26 cellular contexts compared by ENCODE assay signal in the genomic region with DNA sequence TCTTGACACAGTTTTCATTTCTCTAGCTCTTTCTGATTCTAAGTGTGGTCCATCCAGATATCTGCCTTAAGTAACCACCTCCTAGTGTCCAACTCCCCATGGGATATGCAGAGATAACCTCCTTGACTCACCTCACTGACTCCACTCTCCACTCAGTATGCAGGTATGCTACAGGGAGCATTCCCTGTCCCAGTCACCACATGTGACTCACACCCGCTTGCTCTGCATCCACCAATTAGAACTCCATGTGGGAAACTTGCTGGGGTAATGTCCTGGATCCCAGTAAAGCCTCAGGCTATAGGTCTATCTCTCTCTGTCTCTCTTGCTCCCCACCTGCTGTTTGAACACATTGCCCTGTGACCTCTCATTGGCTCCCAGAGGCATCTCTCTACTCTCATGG.
DNase-seq lines count a peak whose midpoint lies in the region; ATAC-seq, FAIRE-seq and TF ChIP-seq lines count a peak whose summit lies in the region.
"Had no signal": no experiment of that assay in that cellular context is flagged by ENCODE, and none has a peak within 500 bp of the region (broad histone marks: within the 10 kb centered on the region; RNA-seq: fewer than 3 reads in every experiment).

No MANE protein-coding gene starts in this region.

- no peaks in the 10 kb centered on the region for H3K23me2 ChIP-seq in H1 (ENCODE audit: low read depth, low read length)

- FAIRE-seq in H1 (lab: Jason Lieb, UNC) (no peak), pancreas (lab: Jason Lieb, UNC) (no peak)
- FAIRE-seq: A204.1, GM12878, kidney had no signal

- H2BK120ac ChIP-seq in H1 (replicated peaks; ENCODE audit: low read depth, low read length), result no peak overlapping the region

- H2BK12ac ChIP-seq in H1 (ENCODE audit: low read depth, low read length), result no peak overlapping the region

- H4K20me1 ChIP-seq in PC-3 (ENCODE audit: low read length) (no peaks in the 10 kb centered on the region), H1 (replicated peaks in 1 of 2; ENCODE audit: control insufficient read depth in 1 of 2, insufficient read depth in 2 of 2, low read length in 2 of 2) (no peaks in the 10 kb centered on the region)

- H3K36me3 ChIP-seq in PC-3 (ENCODE audit: low read depth, low read length), result no peaks in the 10 kb centered on the region
- H3K36me3 ChIP-seq in H1 (ENCODE audit: control insufficient read depth in 2 of 4, insufficient read depth in 4 of 4, low read length in 3 of 4), result no peaks in the 10 kb centered on the region
- no peaks in the 10 kb centered on the region for H3K36me3 ChIP-seq in pancreas
- H3K36me3 ChIP-seq: BE2C, MG63, thoracic aorta had no signal

- DNase-seq in Caki2 (ENCODE audit: low read depth) (peak; percentile 44), PC-3 (peak; percentile 60), H1 (ENCODE audit: low read depth in 1 of 2, low spot score in 2 of 2) (peak in 1 of 2 experiments; percentile 39), islet precursor cell (peak; percentile 93), NCI-H524 (lab: John Stamatoyannopoulos, UW) (no peak), pancreas (no peak)
- DNase-seq: activated CD4-positive, alpha-beta T cell treated with anti-CD3 and anti-CD28 coated beads for 36 hours; activated naive CD4-positive, alpha-beta T cell treated with anti-CD3 and anti-CD28 coated beads, Interleukin-2, amount 10 ng/mL, durations not matched to agents 7 days and 5 days; activated T-cell treated with anti-CD3 and anti-CD28 coated beads, Interleukin-2, amount 50 U/mL, for 72 hours; anterior cingulate cortex; BE2C; foreskin fibroblast; GOT3; kidney; MG63; NCI-H1417 treated with DMSO at 0.1 percent for 48 hours; NCI-H446; NK-92 treated with Interleukin-12 subunit alpha and Interleukin-12 subunit beta, amount 100 ng/mL, for 24 hours; stimulated activated CD4-positive, alpha-beta T cell treated with anti-CD3 and anti-CD28 coated beads, Interleukin-2, amount 100 ng/mL, for 48 hours; stimulated activated naive CD4-positive, alpha-beta T cell had no signal

- POLR2A ChIA-PET in PC-3 (lab: Charles Lee; ENCODE audit: unreplicated experiment), result no interaction called here
- POLR2A ChIA-PET in H1 (lab: Charles Lee; ENCODE audit: partially characterized antibody), result no interaction called here

- no peak for TF ChIP-seq EP300 in H1 (IDR thresholded peaks at IDR 0.05; ENCODE audit: borderline replicate concordance in 1 of 2, low read depth in 2 of 2, low read length in 2 of 2)

- no peak for TF ChIP-seq CTCF in PC-3 (conservative IDR thresholded peaks at IDR 0.05; ENCODE audit: low read depth, low read length)
- no peak for TF ChIP-seq CTCF in H1 (IDR thresholded peaks at IDR 0.05; ENCODE audit: control extremely low read depth in 1 of 3, insufficient read depth in 1 of 3, low read depth in 1 of 3, low read length in 3 of 3)
- TF ChIP-seq CTCF in pancreas (IDR thresholded peaks at IDR 0.05), result no peak

- H3K4me3 ChIP-seq in PC-3 (ENCODE audit: low read length), result no peak overlapping the region
- no peak overlapping the region for H3K4me3 ChIP-seq in H1 (ENCODE audit: extremely low read depth in 1 of 4, insufficient read depth in 2 of 4, low read depth in 3 of 4, low read length in 4 of 4)
- H3K4me3 ChIP-seq in pancreas, result no peak overlapping the region
- H3K4me3 ChIP-seq: GM12878, MG63, smooth muscle cell, thoracic aorta had no signal

- H3K79me2 ChIP-seq in PC-3 (ENCODE audit: low read length), result no peaks in the 10 kb centered on the region
- H3K79me2 ChIP-seq in H1 (ENCODE audit: control insufficient read depth in 1 of 2, insufficient read depth in 2 of 2, low read length in 2 of 2), result no peaks in the 10 kb centered on the region

- H2AFZ ChIP-seq in PC-3 (ENCODE audit: low read length), result no peak overlapping the region
- peak overlapping the region; percentile 91 for H2AFZ ChIP-seq in H1 (ENCODE audit: low read length)

- H3F3A ChIP-seq in PC-3 (ENCODE audit: low read length, unreplicated experiment), result no peaks in the 10 kb centered on the region

- intact Hi-C loops in PC-3 (cut with micrococcal nuclease) (no loop called here), pancreas (cut with DNase I) (loop anchor here in 1 of 3 donors (10.0 kb wide), 1 partner anchor 576 kb away; no protein-coding TSS in a partner anchor)

- H3K9ac ChIP-seq in PC-3 (ENCODE audit: low read length) (no peak overlapping the region), H1 (replicated peaks in 1 of 4; ENCODE audit: extremely low read depth in 1 of 4, low read depth in 3 of 4, low read length in 3 of 4) (no peak overlapping the region)

- H3K14ac ChIP-seq in H1 (ENCODE audit: insufficient read length), result no peak overlapping the region

- no peaks in the 10 kb centered on the region for H3K9me2 ChIP-seq in PC-3 (replicated peaks; ENCODE audit: low read length)

- H3K56ac ChIP-seq in H1 (replicated peaks; ENCODE audit: insufficient read length, low read depth, low read length), result no peak overlapping the region

- H2BK20ac ChIP-seq in H1 (ENCODE audit: low read length), result no peak overlapping the region

- H3K27me3 ChIP-seq in PC-3 (ENCODE audit: low read length), result no peaks in the 10 kb centered on the region
- H3K27me3 ChIP-seq in H1 (replicated peaks in 1 of 4; ENCODE audit: control insufficient read depth in 3 of 4, extremely low read depth in 1 of 4, insufficient read depth in 3 of 4, low read length in 3 of 4), result no peaks in the 10 kb centered on the region
- no peaks in the 10 kb centered on the region for H3K27me3 ChIP-seq in pancreas
- H3K27me3 ChIP-seq: BE2C, MG63 had no signal

- H3K4me1 ChIP-seq in PC-3 (ENCODE audit: insufficient read depth, low read length) (no peaks in the 10 kb centered on the region), H1 (replicated peaks in 1 of 4; ENCODE audit: control insufficient read depth in 3 of 4, insufficient read depth in 4 of 4, low read length in 3 of 4) (no peaks in the 10 kb centered on the region), pancreas (no peaks in the 10 kb centered on the region)
- H3K4me1 ChIP-seq: BE2C had no signal

- no peak for TF ChIP-seq RAD21 in H1 (IDR thresholded peaks at IDR 0.05 in 1 of 2, conservative IDR thresholded peaks at IDR 0.05 in 1 of 2; ENCODE audit: low read depth in 2 of 2, low read length in 2 of 2)

- H3K9me3 ChIP-seq in PC-3 (ENCODE audit: low read length), result no peaks in the 10 kb centered on the region
- no peaks in the 10 kb centered on the region for H3K9me3 ChIP-seq in H1 (ENCODE audit: insufficient read depth in 2 of 2, low read depth in 1 of 2, low read length in 1 of 2)
- H3K9me3 ChIP-seq in pancreas, result no peaks in the 10 kb centered on the region
- H3K9me3 ChIP-seq: BE2C, MG63, thoracic aorta had no signal

- no peak for TF ChIP-seq POLR2A in H1 (IDR thresholded peaks at IDR 0.05; ENCODE audit: control extremely low read depth in 1 of 2, low read depth in 2 of 2, low read length in 2 of 2)

- no peak overlapping the region for H4K91ac ChIP-seq in H1 (replicated peaks; ENCODE audit: insufficient read length, low read length)

- WGBS in H1 (ENCODE audit: extremely low coverage in 1 of 2, insufficient coverage in 1 of 2, insufficient read length in 1 of 2, insufficient replicate concordance in 2 of 2, low coverage in 1 of 2, low lambda C conversion rate in 2 of 2, missing lambda C conversion rate in 1 of 2), 2 experiments, result 92% methylated on average over 1 of the region's 1 CpG; no CpG with 5 or more reads in 1 of the 2 experiments
- 82 to 93% methylated on average over 1 of the region's 1 CpG for WGBS in pancreas, 2 donors

- no peak overlapping the region for H3K18ac ChIP-seq in H1 (ENCODE audit: extremely low read depth, low read length)

- BruUV-seq in PC-3 (replicated peaks; lab: Mats Ljungman, UMichigan), result no TSS peak

- no peak overlapping the region for H2BK15ac ChIP-seq in H1 (ENCODE audit: low read length)

- no peak overlapping the region for H4K8ac ChIP-seq in H1 (ENCODE audit: extremely low read depth, insufficient read depth, low read length)

- no peak overlapping the region for H3K4ac ChIP-seq in H1 (replicated peaks; ENCODE audit: insufficient read length, low read depth, low read length)

- in situ Hi-C loops in Caki2 (cut with HindIII; ENCODE audit: low pct_unique_long_range_greater_than_20kb, low sequenced_read_pairs), result no loop called here

- CTCF ChIA-PET in PC-3 (lab: Charles Lee), result no interaction called here
- CTCF ChIA-PET in H1 (lab: Charles Lee; ENCODE audit: partially characterized antibody), result interaction anchor here (1.2 to 5.4 kb wide), 2 partner anchors 561 to 564 kb away, joined by 3 to 47 read pairs; partner anchors contain the start of gene HTR1A

- no peak overlapping the region for H3K23ac ChIP-seq in H1 (ENCODE audit: insufficient read length)

- H4K5ac ChIP-seq in H1 (ENCODE audit: insufficient read length, low read depth, low read length), result no peak overlapping the region

- peak; percentile 34; the same call in 1 of the 2 replicates for ATAC-seq in PC-3
- no peak for ATAC-seq in pancreas
- no peak for ATAC-seq in GM21619 (IDR thresholded peaks at IDR 0.05; ENCODE audit: unreplicated experiment)
- no peak for ATAC-seq in activated CD4-positive, CD25-positive, alpha-beta regulatory T cell treated with anti-CD3 and anti-CD28 coated beads, Interleukin-2, amount 50 U/mL, for 24 hours
- ATAC-seq: activated CD4-positive, alpha-beta T cell treated with anti-CD3 and anti-CD28 coated beads for 36 hours; activated T-cell treated with anti-CD3 and anti-CD28 coated beads, Interleukin-2, amount 50 U/mL, for 72 hours; GM12878 had no signal

- no peaks in the 10 kb centered on the region for H3K79me1 ChIP-seq in H1 (ENCODE audit: low read depth, low read length)

- no peak overlapping the region for H3K4me2 ChIP-seq in PC-3 (ENCODE audit: low read length)
- no peak overlapping the region for H3K4me2 ChIP-seq in H1 (ENCODE audit: insufficient read depth in 1 of 2, low read depth in 2 of 2, low read length in 2 of 2)
- H3K4me2 ChIP-seq: smooth muscle cell had no signal

- H3K27ac ChIP-seq in PC-3 (ENCODE audit: low read length), result no peak overlapping the region
- H3K27ac ChIP-seq in H1 (ENCODE audit: low read depth, low read length), result no peak overlapping the region
- H3K27ac ChIP-seq in pancreas, result no peak overlapping the region
- H3K27ac ChIP-seq: thoracic aorta had no signal

- H2AK5ac ChIP-seq in H1 (ENCODE audit: low read depth, low read length), result no peak overlapping the region

- H2BK5ac ChIP-seq in H1 (ENCODE audit: low read depth, low read length), result no peak overlapping the region

TF ChIP-seq in H1, 55 proteins besides CTCF, POLR2A, EP300 and RAD21 (continues in another document):
- TF ChIP-seq POLR2AphosphoS5 (IDR thresholded peaks at IDR 0.05; ENCODE audit: low read depth, low read length), result no peak
- TF ChIP-seq CHD2 (IDR thresholded peaks at IDR 0.05; ENCODE audit: low read length), result no peak
- TF ChIP-seq TEAD4 (IDR thresholded peaks at IDR 0.05; ENCODE audit: low read depth, low read length), result peak; percentile 78
- TF ChIP-seq SAP30 (IDR thresholded peaks at IDR 0.05; ENCODE audit: insufficient read depth, insufficient replicate concordance, low read length), result no peak
- peak; percentile 40; the same call in 1 of the 2 replicates for TF ChIP-seq MAX (IDR thresholded peaks at IDR 0.05)
- TF ChIP-seq KDM1A (IDR thresholded peaks at IDR 0.05; ENCODE audit: borderline replicate concordance, low read length), result no peak
- TF ChIP-seq KDM5A (IDR thresholded peaks at IDR 0.05; ENCODE audit: low read length), result no peak

Comparison
In these comparisons a context has a peak if more than half of its experiments do, and no peak if none do; other contexts are left out.
1. DNase-seq: peak in Caki2 (single experiment), PC-3 (single experiment) and islet precursor cell (single experiment); none in NCI-H524 (0 of 2) and pancreas (0 of 6).